In the genomic region with DNA sequence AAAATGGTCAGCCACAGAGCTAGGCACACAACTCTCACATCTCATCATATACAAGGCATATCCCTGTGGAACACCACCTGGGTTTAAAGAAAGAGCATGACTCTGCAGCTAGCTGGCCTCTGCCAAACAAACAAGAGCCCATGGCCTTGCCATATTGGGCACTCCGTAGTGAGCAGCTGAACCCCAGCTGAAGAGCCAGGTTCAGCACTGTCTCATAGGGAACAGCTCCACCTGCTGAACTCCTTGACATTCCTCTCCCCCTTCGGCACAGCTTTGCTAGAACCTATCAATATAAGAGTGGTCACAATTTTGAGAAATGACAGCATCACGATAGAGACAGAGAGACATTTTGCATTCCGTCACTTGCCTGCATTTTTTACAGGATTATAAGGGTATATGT, we compare ENCODE assay signal across 2 cellular contexts.
TF ChIP-seq lines count a peak whose summit lies in the region.

No MANE protein-coding gene starts in this region.

TF ChIP-seq in Ishikawa, 13 proteins besides CTCF, POLR2A, EP300 and RAD21 (continued from another document):
- TF ChIP-seq, protein P1, sequence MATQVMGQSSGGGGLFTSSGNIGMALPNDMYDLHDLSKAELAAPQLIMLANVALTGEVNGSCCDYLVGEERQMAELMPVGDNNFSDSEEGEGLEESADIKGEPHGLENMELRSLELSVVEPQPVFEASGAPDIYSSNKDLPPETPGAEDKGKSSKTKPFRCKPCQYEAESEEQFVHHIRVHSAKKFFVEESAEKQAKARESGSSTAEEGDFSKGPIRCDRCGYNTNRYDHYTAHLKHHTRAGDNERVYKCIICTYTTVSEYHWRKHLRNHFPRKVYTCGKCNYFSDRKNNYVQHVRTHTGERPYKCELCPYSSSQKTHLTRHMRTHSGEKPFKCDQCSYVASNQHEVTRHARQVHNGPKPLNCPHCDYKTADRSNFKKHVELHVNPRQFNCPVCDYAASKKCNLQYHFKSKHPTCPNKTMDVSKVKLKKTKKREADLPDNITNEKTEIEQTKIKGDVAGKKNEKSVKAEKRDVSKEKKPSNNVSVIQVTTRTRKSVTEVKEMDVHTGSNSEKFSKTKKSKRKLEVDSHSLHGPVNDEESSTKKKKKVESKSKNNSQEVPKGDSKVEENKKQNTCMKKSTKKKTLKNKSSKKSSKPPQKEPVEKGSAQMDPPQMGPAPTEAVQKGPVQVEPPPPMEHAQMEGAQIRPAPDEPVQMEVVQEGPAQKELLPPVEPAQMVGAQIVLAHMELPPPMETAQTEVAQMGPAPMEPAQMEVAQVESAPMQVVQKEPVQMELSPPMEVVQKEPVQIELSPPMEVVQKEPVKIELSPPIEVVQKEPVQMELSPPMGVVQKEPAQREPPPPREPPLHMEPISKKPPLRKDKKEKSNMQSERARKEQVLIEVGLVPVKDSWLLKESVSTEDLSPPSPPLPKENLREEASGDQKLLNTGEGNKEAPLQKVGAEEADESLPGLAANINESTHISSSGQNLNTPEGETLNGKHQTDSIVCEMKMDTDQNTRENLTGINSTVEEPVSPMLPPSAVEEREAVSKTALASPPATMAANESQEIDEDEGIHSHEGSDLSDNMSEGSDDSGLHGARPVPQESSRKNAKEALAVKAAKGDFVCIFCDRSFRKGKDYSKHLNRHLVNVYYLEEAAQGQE (IDR thresholded peaks at IDR 0.05; ENCODE audit: low read depth) = peak; percentile 66

TF ChIP-seq in GM12878, 131 proteins besides CTCF, POLR2A, EP300 and RAD21:
- TF ChIP-seq, protein P2, sequence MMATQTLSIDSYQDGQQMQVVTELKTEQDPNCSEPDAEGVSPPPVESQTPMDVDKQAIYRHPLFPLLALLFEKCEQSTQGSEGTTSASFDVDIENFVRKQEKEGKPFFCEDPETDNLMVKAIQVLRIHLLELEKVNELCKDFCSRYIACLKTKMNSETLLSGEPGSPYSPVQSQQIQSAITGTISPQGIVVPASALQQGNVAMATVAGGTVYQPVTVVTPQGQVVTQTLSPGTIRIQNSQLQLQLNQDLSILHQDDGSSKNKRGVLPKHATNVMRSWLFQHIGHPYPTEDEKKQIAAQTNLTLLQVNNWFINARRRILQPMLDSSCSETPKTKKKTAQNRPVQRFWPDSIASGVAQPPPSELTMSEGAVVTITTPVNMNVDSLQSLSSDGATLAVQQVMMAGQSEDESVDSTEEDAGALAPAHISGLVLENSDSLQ (IDR thresholded peaks at IDR 0.05) = no peak
- TF ChIP-seq SP1 (IDR thresholded peaks at IDR 0.05; ENCODE audit: low read depth, low read length) = no peak
- no peak for TF ChIP-seq ZBED1 (IDR thresholded peaks at IDR 0.05; ENCODE audit: borderline replicate concordance)
- no peak for TF ChIP-seq TCF7 (IDR thresholded peaks at IDR 0.05; ENCODE audit: borderline replicate concordance)
- TF ChIP-seq CREB1 (IDR thresholded peaks at IDR 0.05; ENCODE audit: low read depth) = no peak
- no peak for TF ChIP-seq CHD4 (IDR thresholded peaks at IDR 0.05)
- TF ChIP-seq, protein P1 (IDR thresholded peaks at IDR 0.05; ENCODE audit: low read depth, low read length) = peak; percentile 69; the same call in 1 of the 2 replicates
TF ChIP-seq in GM12878: peak in this region for 1.
